1 cellular context compared by ENCODE assay signal in genomic region chr6:159693894-159694545, GRCh38.
TF ChIP-seq lines count a peak whose summit lies in the region.

No MANE protein-coding gene starts in this region.

TF ChIP-seq in HepG2, 621 proteins besides CTCF, POLR2A, EP300 and RAD21 (continued from another document):
- no peak for TF ChIP-seq ZBTB44 (CRISPR knock-in tag; IDR thresholded peaks at IDR 0.05)
- no peak for TF ChIP-seq ZSCAN12 (CRISPR knock-in tag; IDR thresholded peaks at IDR 0.05)
- no peak; the same call in 1 of the 2 replicates for TF ChIP-seq ZMYM4 (CRISPR knock-in tag; IDR thresholded peaks at IDR 0.05)
- TF ChIP-seq ZNF546 (CRISPR knock-in tag; conservative IDR thresholded peaks at IDR 0.05) = no peak
